In genomic region chr16:10616744-10617640, GRCh38 we compare ENCODE assay signal across 8 cellular contexts. TPM values are rescaled to one million over a fixed set of nuclear protein-coding genes. Genes with fewer than 3 reads are reported as not detected.
DNase-seq lines count a peak whose midpoint lies in the region; ATAC-seq, FAIRE-seq and TF ChIP-seq lines count a peak whose summit lies in the region.

No MANE protein-coding gene starts in this region.

- ATAC-seq in lung (ENCODE audit: insufficient read depth, low FRiP score), result peak; percentile 45

- H3K4me1 ChIP-seq in lung (ENCODE audit: control insufficient read depth in 2 of 2, insufficient read depth in 2 of 2, low read length in 2 of 2), result peaks cover 3 to 27% of the 10 kb centered on the region in 2 donors

- in situ Hi-C loops in KBM-7 (cut with MboI; ENCODE audit: low pct_unique_long_range_greater_than_20kb, low sequenced_read_pairs), result no loop called here

- TF ChIP-seq EP300 in Ishikawa (IDR thresholded peaks at IDR 0.05; ENCODE audit: borderline replicate concordance), result no peak; the same call in 1 of the 2 replicates

- peak overlapping the region in 1 of 2 donors; percentile 86 for H3K27ac ChIP-seq in lung (ENCODE audit: low read depth in 1 of 2, low read length in 1 of 2)

- H3K27me3 ChIP-seq in bronchial epithelial cell (ENCODE audit: control insufficient read depth, insufficient read depth, low read length) (no peaks in the 10 kb centered on the region), lung (ENCODE audit: control insufficient read depth, insufficient read depth) (no peaks in the 10 kb centered on the region)

- TF ChIP-seq RAD21 in Ishikawa (IDR thresholded peaks at IDR 0.05; ENCODE audit: low read depth), result no peak; the same call in 1 of the 2 replicates

- TF ChIP-seq CTCF in bronchial epithelial cell (IDR thresholded peaks at IDR 0.05; ENCODE audit: insufficient read depth, low read length, severe bottlenecking), result peak; percentile 25
- no peak for TF ChIP-seq CTCF in lung (IDR thresholded peaks at IDR 0.05; ENCODE audit: control extremely low read depth, extremely low read depth)

- no peak for FAIRE-seq in bronchial epithelial cell (lab: Jason Lieb, UNC)

- H3K9me3 ChIP-seq in lung (ENCODE audit: control insufficient read depth in 2 of 2, insufficient read depth in 1 of 2, low read length in 1 of 2), result peaks cover 0 to 1% of the 10 kb centered on the region in 2 donors

- H3K36me3 ChIP-seq in bronchial epithelial cell (ENCODE audit: control insufficient read depth, insufficient read depth, low read length), result no peaks in the 10 kb centered on the region
- H3K36me3 ChIP-seq in lung (ENCODE audit: control insufficient read depth in 2 of 2, insufficient read depth in 2 of 2, low read length in 2 of 2), result no peaks in the 10 kb centered on the region

- peak; percentile 76 for DNase-seq in AG08396 (ENCODE audit: low spot score)
- peak; percentile 74 for DNase-seq in bronchial epithelial cell (ENCODE audit: low read depth)
- DNase-seq in lung (ENCODE audit: low spot score), result peak; percentile 87
- no peak for DNase-seq in stimulated activated CD4-positive, alpha-beta T cell treated with anti-CD3 and anti-CD28 coated beads, Interleukin-12 subunit alpha, Interleukin-12 subunit beta, amount 100 ng/mL, for 4 hours
- DNase-seq in NOMO-1 (lab: John Stamatoyannopoulos, UW; ENCODE audit: unreplicated experiment in 2 of 2), result no peak
- DNase-seq in KBM-7, result no peak
- DNase-seq in activated T-cell treated with anti-CD3 and anti-CD28 coated beads, Interleukin-2, amount 50 U/mL, for 1 hour, result no peak

- H3K4me3 ChIP-seq in bronchial epithelial cell (ENCODE audit: low read depth, low read length), result no peak overlapping the region
- H3K4me3 ChIP-seq in lung, result no peak overlapping the region

- WGBS in lung, 2 donors, result 35 to 63% methylated on average over 15 of the region's 15 CpGs

TF ChIP-seq in Ishikawa, 13 proteins besides CTCF, POLR2A, EP300 and RAD21:
- TF ChIP-seq NFIC (IDR thresholded peaks at IDR 0.05) (peak; percentile 86), USF1 (IDR thresholded peaks at IDR 0.05) (no peak), TCF12 (IDR thresholded peaks at IDR 0.05; ENCODE audit: low read depth) (peak; percentile 71), CEBPB (IDR thresholded peaks at IDR 0.05) (no peak), EGR1 (IDR thresholded peaks at IDR 0.05) (peak; percentile 48; the same call in 1 of the 2 replicates), REST (IDR thresholded peaks at IDR 0.05; ENCODE audit: low read depth) (no peak), ZBTB7A (IDR thresholded peaks at IDR 0.05; ENCODE audit: low read depth) (no peak), TAF1 (IDR thresholded peaks at IDR 0.05; ENCODE audit: low read depth) (peak; percentile 3; the same call in 1 of the 2 replicates), TEAD4 (IDR thresholded peaks at IDR 0.05) (0 out of 2 replicates have a peak, but pooled peaks have one; percentile 18), YY1 (IDR thresholded peaks at IDR 0.05; ENCODE audit: low read depth) (no peak), CREB1 (IDR thresholded peaks at IDR 0.05; ENCODE audit: low read depth) (no peak), MAX (IDR thresholded peaks at IDR 0.05) (no peak), FOXM1 (IDR thresholded peaks at IDR 0.05; ENCODE audit: borderline replicate concordance, low read depth) (no peak)

RNA-seq across cellular contexts. Expression of gene EMP2, which starts 36.6 kb away (rescaled TPM):
- total RNA-seq in bronchial epithelial cell (15.5 and 24.6 TPM in 2 replicates), lung (100 to 1,000 TPM; 124 to 286 TPM)
- polyA plus RNA-seq in lung, result 100 to 1,000 TPM in 1 of 2 donors, 10 to 100 TPM in 1; 74.3 to 110 TPM

Comparison
In these comparisons a context has a peak if more than half of its experiments do, and no peak if none do; other contexts are left out.
1. DNase-seq: peak in AG08396 (single experiment), bronchial epithelial cell (single experiment) and lung (single experiment); none in stimulated activated CD4-positive, alpha-beta T cell treated with anti-CD3 and anti-CD28 coated beads, Interleukin-12 subunit alpha, Interleukin-12 subunit beta, amount 100 ng/mL, for 4 hours (single experiment), NOMO-1 (0 of 2), KBM-7 (single experiment) and activated T-cell treated with anti-CD3 and anti-CD28 coated beads, Interleukin-2, amount 50 U/mL, for 1 hour (single experiment).